ENCODE assay signal across 8 cellular contexts in the genomic region with DNA sequence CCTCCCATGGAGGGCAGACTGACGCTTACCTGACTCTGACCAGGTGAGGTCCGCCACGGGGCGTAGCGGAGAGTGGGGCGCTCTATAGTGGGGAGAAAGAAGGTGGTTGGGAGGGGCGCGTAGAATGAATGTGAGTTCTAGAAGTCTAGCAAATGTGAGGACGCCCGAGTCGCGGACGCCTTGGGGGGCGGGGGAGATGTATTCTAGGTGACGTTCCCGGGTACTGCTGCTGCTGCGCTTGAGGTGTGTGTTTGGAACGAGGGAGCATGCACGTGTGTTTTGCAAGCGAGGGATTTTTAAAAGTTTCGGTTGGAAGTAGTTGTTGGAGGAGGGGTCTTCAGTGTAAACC. TPM values are rescaled to one million over a fixed set of nuclear protein-coding genes. Genes with fewer than 3 reads are reported as not detected.
DNase-seq lines count a peak whose midpoint lies in the region; ATAC-seq and TF ChIP-seq lines count a peak whose summit lies in the region.

No MANE protein-coding gene starts in this region.

- H3K27me3 ChIP-seq in hepatocyte: no peaks in the 10 kb centered on the region
- H3K27me3 ChIP-seq in smooth muscle cell (ENCODE audit: low read depth): no peaks in the 10 kb centered on the region

- peaks cover 18% of the 10 kb centered on the region for H3K4me1 Mint-ChIP-seq in CD14-positive monocyte
- peaks cover 21% of the 10 kb centered on the region for H3K4me1 Mint-ChIP-seq in activated naive CD8-positive, alpha-beta T cell treated with anti-CD3 and anti-CD28 coated beads for 36 hours

- H3K9me3 Mint-ChIP-seq in CD14-positive monocyte: no peaks in the 10 kb centered on the region
- no peaks in the 10 kb centered on the region for H3K9me3 Mint-ChIP-seq in activated naive CD8-positive, alpha-beta T cell treated with anti-CD3 and anti-CD28 coated beads for 36 hours

- H4K20me1 ChIP-seq in hepatocyte (ENCODE audit: insufficient read depth, poor library complexity, severe bottlenecking): peaks cover 4% of the 10 kb centered on the region
- peaks cover 8% of the 10 kb centered on the region for H4K20me1 ChIP-seq in smooth muscle cell (ENCODE audit: low read depth)

- H3K4me2 ChIP-seq in hepatocyte: peak overlapping the region; percentile 74
- H3K4me2 ChIP-seq in smooth muscle cell: peak overlapping the region; percentile 94

- peak; percentile 29 for ATAC-seq in HG03442 (IDR thresholded peaks at IDR 0.05; ENCODE audit: unreplicated experiment)

- intact Hi-C loops in CD14-positive monocyte (cut with micrococcal nuclease): loop anchor here in 1 of 2 donors (5.0 kb wide), 1 partner anchor 123 kb away; the partner anchor contains the start of gene NMI

- H3K27me3 Mint-ChIP-seq in CD14-positive monocyte (ENCODE audit: low read depth in 3 of 3): peaks cover 0 to 3% (median 0%) of the 10 kb centered on the region in 3 donors
- no peaks in the 10 kb centered on the region for H3K27me3 Mint-ChIP-seq in activated naive CD8-positive, alpha-beta T cell treated with anti-CD3 and anti-CD28 coated beads for 36 hours

- H3K36me3 Mint-ChIP-seq in CD14-positive monocyte: peaks cover 17 to 38% of the 10 kb centered on the region in 2 donors
- H3K36me3 Mint-ChIP-seq in activated naive CD8-positive, alpha-beta T cell treated with anti-CD3 and anti-CD28 coated beads for 36 hours: peaks cover 28% of the 10 kb centered on the region

- H3K27ac ChIP-seq in hepatocyte: peak overlapping the region; percentile 96
- peak overlapping the region; percentile 78 for H3K27ac ChIP-seq in smooth muscle cell (ENCODE audit: low read depth)

- no peak for TF ChIP-seq CTCF in CD14-positive monocyte (IDR thresholded peaks at IDR 0.05)
- TF ChIP-seq CTCF in hepatocyte (IDR thresholded peaks at IDR 0.05; ENCODE audit: poor library complexity): no peak
- no peak for TF ChIP-seq CTCF in smooth muscle cell (IDR thresholded peaks at IDR 0.05; ENCODE audit: borderline replicate concordance, insufficient read depth, poor library complexity, severe bottlenecking)

- H3K79me2 ChIP-seq in hepatocyte: peaks cover 46% of the 10 kb centered on the region
- H3K79me2 ChIP-seq in smooth muscle cell (ENCODE audit: low read depth): peaks cover 44% of the 10 kb centered on the region

- peak overlapping the region; percentile 91 for H3K9ac ChIP-seq in smooth muscle cell (ENCODE audit: low read depth)

- no peaks in the 10 kb centered on the region for H3F3A ChIP-seq in smooth muscle cell (ENCODE audit: low read depth)

- H3K27ac Mint-ChIP-seq in CD14-positive monocyte: peak overlapping the region; percentile 92 to 97 (median 95)
- H3K27ac Mint-ChIP-seq in activated naive CD8-positive, alpha-beta T cell treated with anti-CD3 and anti-CD28 coated beads for 36 hours: peak overlapping the region; percentile 94

- no peaks in the 10 kb centered on the region for H3K9me3 ChIP-seq in hepatocyte (ENCODE audit: low read depth)
- no peaks in the 10 kb centered on the region for H3K9me3 ChIP-seq in smooth muscle cell (replicated peaks; ENCODE audit: low read depth)

- H3K36me3 ChIP-seq in hepatocyte (replicated peaks; ENCODE audit: insufficient read depth, low read depth) (peaks cover 3% of the 10 kb centered on the region), smooth muscle cell (ENCODE audit: low read depth) (peaks cover 5% of the 10 kb centered on the region)

- WGBS in hepatocyte (ENCODE audit: low lambda C conversion rate, missing lambda C conversion rate): 1% methylated on average over 21 of the region's 21 CpGs
- WGBS in smooth muscle cell (ENCODE audit: low lambda C conversion rate): under 1% methylated on average over 21 of the region's 21 CpGs

- peak overlapping the region; percentile 84 for H3K4me3 ChIP-seq in hepatocyte
- H3K4me3 ChIP-seq in smooth muscle cell: peak overlapping the region; percentile 90

- H3K9me2 ChIP-seq in hepatocyte (replicated peaks; ENCODE audit: insufficient read depth): no peaks in the 10 kb centered on the region

- peak overlapping the region; percentile 62 for H2AFZ ChIP-seq in hepatocyte
- peak overlapping the region; percentile 77 for H2AFZ ChIP-seq in smooth muscle cell (ENCODE audit: low read depth)

- H3K4me1 ChIP-seq in hepatocyte (ENCODE audit: insufficient read depth) (peaks cover 8% of the 10 kb centered on the region), smooth muscle cell (ENCODE audit: low read depth) (peaks cover 12% of the 10 kb centered on the region)

- DNase-seq in CD14-positive monocyte (ENCODE audit: low spot score) (no peak), GM19240 (ENCODE audit: insufficient read length, low spot score) (peak; percentile 28), RPMI7951 (ENCODE audit: low read depth) (peak; percentile 19), hepatocyte (ENCODE audit: low spot score) (peak; percentile 50), smooth muscle cell (lab: John Stamatoyannopoulos, UW; ENCODE audit: unreplicated experiment) (peak; percentile 20), NCI-H446 treated with DMSO at 0.1 percent for 48 hours (lab: John Stamatoyannopoulos, UW) (no peak)
- peak; percentile 43 for DNase-seq in activated naive CD8-positive, alpha-beta T cell treated with anti-CD3 and anti-CD28 coated beads for 36 hours

- H3K4me3 Mint-ChIP-seq in CD14-positive monocyte: peak overlapping the region; percentile 99
- peak overlapping the region; percentile 89 for H3K4me3 Mint-ChIP-seq in activated naive CD8-positive, alpha-beta T cell treated with anti-CD3 and anti-CD28 coated beads for 36 hours

RNA-seq across cellular contexts. Expression of gene RIF1, which starts 0.8 kb away (rescaled TPM):
- 1 to 10 TPM; 6.5 to 9.3 TPM for polyA plus RNA-seq in CD14-positive monocyte
- 31.5 and 36.2 TPM in 2 replicates for total RNA-seq in RPMI7951 (2014; rRNA removed; shearing (Covaris generic))
- total RNA-seq in activated naive CD8-positive, alpha-beta T cell treated with anti-CD3 and anti-CD28 coated beads for 36 hours: 10 to 100 TPM; 76.2 to 76.7 TPM
- 28.0 and 30.8 TPM in 2 replicates for total RNA-seq in hepatocyte
- 12.7 and 15.7 TPM in 2 replicates for polyA plus RNA-seq in hepatocyte
- total RNA-seq in smooth muscle cell: 30.3 and 31.8 TPM in 2 replicates
- polyA plus RNA-seq in smooth muscle cell: 12.5 and 13.4 TPM in 2 replicates

RNA-seq across cellular contexts. Expression of gene TNFAIP6, which starts 53.1 kb away (rescaled TPM):
- 1 to 10 TPM; 3.5 to 8.2 TPM for polyA plus RNA-seq in CD14-positive monocyte
- 7.3 and 8.8 TPM in 2 replicates for total RNA-seq in RPMI7951 (2014; rRNA removed; shearing (Covaris generic))
- total RNA-seq in activated naive CD8-positive, alpha-beta T cell treated with anti-CD3 and anti-CD28 coated beads for 36 hours: not detected
- 9.0 and 13.0 TPM in 2 replicates for total RNA-seq in hepatocyte
- polyA plus RNA-seq in hepatocyte: 9.8 and 10.5 TPM in 2 replicates
- 38.4 and 49.1 TPM in 2 replicates for total RNA-seq in smooth muscle cell
- polyA plus RNA-seq in smooth muscle cell: 33.0 and 38.2 TPM in 2 replicates

Comparison
In these comparisons a context has a peak if more than half of its experiments do, and no peak if none do; other contexts are left out.
1. DNase-seq: peak in GM19240 (single experiment), RPMI7951 (single experiment), activated naive CD8-positive, alpha-beta T cell treated with anti-CD3 and anti-CD28 coated beads for 36 hours (single experiment), hepatocyte (single experiment) and smooth muscle cell (single experiment); none in CD14-positive monocyte (single experiment) and NCI-H446 treated with DMSO at 0.1 percent for 48 hours (single experiment).